In genomic region chr7:121436688-121437087, GRCh38 we compare ENCODE assay signal across 24 cellular contexts. TPM values are rescaled to one million over a fixed set of nuclear protein-coding genes. Genes with fewer than 3 reads are reported as not detected.
DNase-seq lines count a peak whose midpoint lies in the region; ATAC-seq and TF ChIP-seq lines count a peak whose summit lies in the region.
"Had no signal": no experiment of that assay in that cellular context is flagged by ENCODE, and none has a peak within 500 bp of the region (broad histone marks: within the 10 kb centered on the region; RNA-seq: fewer than 3 reads in every experiment).

No MANE protein-coding gene starts in this region.

- no peaks in the 10 kb centered on the region for H3K36me3 Mint-ChIP-seq in endothelial cell (ENCODE audit: low read depth, unreplicated experiment)
- H3K36me3 Mint-ChIP-seq: CD14-positive monocyte had no signal

- H3K4me3 Mint-ChIP-seq in stimulated activated naive CD8-positive, alpha-beta T cell treated with anti-CD3 and anti-CD28 coated beads, Interleukin-15, amount 100 ng/mL, for 72 hours = no peak overlapping the region
- no peak overlapping the region for H3K4me3 Mint-ChIP-seq in endothelial cell (ENCODE audit: unreplicated experiment)
- H3K4me3 Mint-ChIP-seq: CD14-positive monocyte; CD8-positive, alpha-beta memory T cell; HFFc6 had no signal

- no peak overlapping the region for H3K18ac ChIP-seq in mesendoderm (ENCODE audit: low read length)

- WGBS in HUES64 = 73% methylated on average over 7 of the region's 7 CpGs
- no CpG with 5 or more reads among the region's 7 CpGs for WGBS in mesendoderm (ENCODE audit: extremely low coverage, insufficient coverage, low lambda C conversion rate)

- H3K27ac ChIP-seq in HUES64 (ENCODE audit: low read depth, low read length) = 0 out of 2 replicates have a peak overlapping the region, but pooled peaks have one; percentile 41
- H3K27ac ChIP-seq in epithelial cell of prostate = peak overlapping the region; percentile 86
- no peak overlapping the region for H3K27ac ChIP-seq in mesendoderm (ENCODE audit: low read depth, low read length)
- H3K27ac ChIP-seq in left lung = no peak overlapping the region
- H3K27ac ChIP-seq: HL-60, SK-N-MC had no signal

- no peak overlapping the region for H3K9ac ChIP-seq in HUES64 (ENCODE audit: low read depth, low read length)
- H3K9ac ChIP-seq in mesendoderm (ENCODE audit: low read length) = no peak overlapping the region

- no peaks in the 10 kb centered on the region for H3K79me2 ChIP-seq in mesendoderm (ENCODE audit: control insufficient read depth, insufficient read depth, low read length)

- H3K9me3 ChIP-seq in HUES64 (ENCODE audit: insufficient read depth, low read depth, low read length) (no peaks in the 10 kb centered on the region), left lung (no peaks in the 10 kb centered on the region)

- no peak overlapping the region for H3K4me2 ChIP-seq in mesendoderm (ENCODE audit: low read length)

- H3K27me3 Mint-ChIP-seq in stimulated activated naive CD8-positive, alpha-beta T cell treated with anti-CD3 and anti-CD28 coated beads, Interleukin-15, amount 100 ng/mL, for 72 hours = no peaks in the 10 kb centered on the region
- H3K27me3 Mint-ChIP-seq in endothelial cell (ENCODE audit: unreplicated experiment) = no peaks in the 10 kb centered on the region
- H3K27me3 Mint-ChIP-seq: CD8-positive, alpha-beta memory T cell had no signal

- H2BK5ac ChIP-seq in mesendoderm (ENCODE audit: low read length) = no peak overlapping the region

- H2BK15ac ChIP-seq in mesendoderm (replicated peaks; ENCODE audit: low read depth) = no peak overlapping the region

- H3K4me3 ChIP-seq in HUES64 (ENCODE audit: low read length) (no peak overlapping the region), mesendoderm (ENCODE audit: low read length) (no peak overlapping the region), left lung (no peak overlapping the region)
- H3K4me3 ChIP-seq: HAP-1, SK-N-MC had no signal

- no peak for TF ChIP-seq CTCF in left lung (IDR thresholded peaks at IDR 0.05)
- TF ChIP-seq CTCF in endothelial cell (IDR thresholded peaks at IDR 0.05; ENCODE audit: unreplicated experiment) = no peak

- H3K4ac ChIP-seq in mesendoderm (ENCODE audit: low read depth, low read length) = no peak overlapping the region

- peaks cover 0 to 6% of the 10 kb centered on the region in 2 donors for H3K9me3 Mint-ChIP-seq in stimulated activated naive CD8-positive, alpha-beta T cell treated with anti-CD3 and anti-CD28 coated beads, Interleukin-15, amount 100 ng/mL, for 72 hours
- H3K9me3 Mint-ChIP-seq in endothelial cell (ENCODE audit: unreplicated experiment) = no peaks in the 10 kb centered on the region

- no peak overlapping the region for H4K8ac ChIP-seq in mesendoderm (ENCODE audit: low read depth, low read length)

- H3K23ac ChIP-seq in mesendoderm (ENCODE audit: low read length) = no peak overlapping the region

- no peaks in the 10 kb centered on the region for H3K36me3 ChIP-seq in HUES64 (ENCODE audit: insufficient read depth, low read length)
- no peaks in the 10 kb centered on the region for H3K36me3 ChIP-seq in mesendoderm (ENCODE audit: control insufficient read depth, insufficient read depth, low read length)
- H3K36me3 ChIP-seq in left lung = no peaks in the 10 kb centered on the region
- H3K36me3 ChIP-seq: HAP-1 had no signal

- no peak overlapping the region for H2AK5ac ChIP-seq in mesendoderm (ENCODE audit: low read length)

- H3K56ac ChIP-seq in mesendoderm (ENCODE audit: low read length) = no peak overlapping the region

- H3K27ac Mint-ChIP-seq in stimulated activated naive CD8-positive, alpha-beta T cell treated with anti-CD3 and anti-CD28 coated beads, Interleukin-15, amount 100 ng/mL, for 72 hours = no peak overlapping the region
- H3K27ac Mint-ChIP-seq in endothelial cell (ENCODE audit: unreplicated experiment) = no peak overlapping the region
- H3K27ac Mint-ChIP-seq: CD14-positive monocyte, HFFc6 had no signal

- no peak overlapping the region for H2BK120ac ChIP-seq in mesendoderm (ENCODE audit: low read depth, low read length)

- peaks cover 17% of the 10 kb centered on the region for H3K4me1 ChIP-seq in HUES64 (ENCODE audit: insufficient read depth, low read length)
- H3K4me1 ChIP-seq in mesendoderm (ENCODE audit: control insufficient read depth, low read depth, low read length) = no peaks in the 10 kb centered on the region
- H3K4me1 ChIP-seq in left lung = peaks cover 7 to 11% of the 10 kb centered on the region in 2 donors

- intact Hi-C loops in left lung (cut with DNase I) = no loop called here

- ATAC-seq in left lung = no peak
- no peak for ATAC-seq in stimulated activated naive CD8-positive, alpha-beta T cell treated with anti-CD3 and anti-CD28 coated beads, Interleukin-15, amount 100 ng/mL, for 72 hours

- H3K27me3 ChIP-seq in HUES64 (ENCODE audit: insufficient read depth, low read length) (no peaks in the 10 kb centered on the region), mesendoderm (ENCODE audit: insufficient read depth, low read length, poor library complexity) (no peaks in the 10 kb centered on the region), left lung (no peaks in the 10 kb centered on the region)

- H3K79me1 ChIP-seq in mesendoderm (ENCODE audit: low read length) = no peaks in the 10 kb centered on the region

- H3K4me1 Mint-ChIP-seq in stimulated activated naive CD8-positive, alpha-beta T cell treated with anti-CD3 and anti-CD28 coated beads, Interleukin-15, amount 100 ng/mL, for 72 hours = peaks cover 20% of the 10 kb centered on the region
- peaks cover 12% of the 10 kb centered on the region for H3K4me1 Mint-ChIP-seq in endothelial cell (ENCODE audit: unreplicated experiment)

- no peak for DNase-seq in epithelial cell of prostate (ENCODE audit: low read depth, low spot score)
- DNase-seq in mesendoderm = peak; percentile 7
- DNase-seq in GF-D8 (lab: John Stamatoyannopoulos, UW) = no peak
- no peak for DNase-seq in left lung
- DNase-seq in stimulated activated naive CD8-positive, alpha-beta T cell treated with anti-CD3 and anti-CD28 coated beads, Interleukin-15, amount 100 ng/mL, for 72 hours = no peak
- no peak for DNase-seq in endothelial cell (ENCODE audit: low spot score)
- DNase-seq: CD8-positive, alpha-beta memory T cell; DMS 273 treated with DMSO at 0.1 percent for 48 hours; DND-41; HFFc6; Karpas-422; NCI-H1092; NCI-H1417 treated with DMSO at 0.1 percent for 48 hours; NCI-H187; NCI-H2081 treated with DMSO at 0.1 percent for 48 hours; NCI-H2171; NCI-H524; NCI-H774; SIG-M5 had no signal

- H4K5ac ChIP-seq in mesendoderm (ENCODE audit: low read length) = no peak overlapping the region

RNA-seq across cellular contexts. Expression of gene FAM3C, which starts 40.6 kb away (rescaled TPM):
- polyA plus RNA-seq in HUES64 (2013, experiment 1 of 2) = 47.5 TPM
- polyA plus RNA-seq in HUES64 (2013, experiment 2 of 2) = 56.0 TPM
- 63.7 TPM for polyA plus RNA-seq in mesendoderm (2013, experiment 1 of 2)
- polyA plus RNA-seq in mesendoderm (2013, experiment 2 of 2) = 66.9 TPM
- total RNA-seq in left lung (10 to 100 TPM; 44.1 to 48.6 TPM), endothelial cell (ENCODE audit: unreplicated experiment) (50.9 TPM)

Comparison
In these comparisons a context has a peak if more than half of its experiments do, and no peak if none do; other contexts are left out.
1. H3K27ac ChIP-seq: peak in HUES64 (single experiment) and epithelial cell of prostate (single experiment); none in mesendoderm (single experiment) and left lung (0 of 2).